ENCODE assay signal across 1 cellular context in genomic region chr12:122967151-122967550, GRCh38.
TF ChIP-seq lines count a peak whose summit lies in the region.

No MANE protein-coding gene starts in this region.

TF ChIP-seq in GM23338, 12 proteins besides CTCF, POLR2A, EP300 and RAD21 (continued from another document):
- no peak for TF ChIP-seq ETS1 (IDR thresholded peaks at IDR 0.05)
- no peak for TF ChIP-seq POLR2AphosphoS5 (IDR thresholded peaks at IDR 0.05; ENCODE audit: low read depth)
